8 cellular contexts compared by ENCODE assay signal in genomic region chr11:74683279-74683871, GRCh38. TPM values are rescaled to one million over a fixed set of nuclear protein-coding genes. Genes with fewer than 3 reads are reported as not detected.
DNase-seq lines count a peak whose midpoint lies in the region; ATAC-seq and TF ChIP-seq lines count a peak whose summit lies in the region.

No MANE protein-coding gene starts in this region.

- H3K4me1 ChIP-seq in ascending aorta (peaks cover 2 to 15% of the 10 kb centered on the region in 2 donors), psoas muscle (peaks cover 19% of the 10 kb centered on the region)

- peak; percentile 47 to 63 (median 58) for TF ChIP-seq CTCF in ascending aorta (IDR thresholded peaks at IDR 0.05)
- TF ChIP-seq CTCF in psoas muscle (IDR thresholded peaks at IDR 0.05) = peak; percentile 51

- DNase-seq in ELF-1 (ENCODE audit: low read depth, low spot score) (peak; percentile 32), ascending aorta (ENCODE audit: low spot score in 2 of 2) (peak in 1 of 2 donors; percentile 65), hippocampal formation (lab: John Stamatoyannopoulos, UW) (peak; percentile 73 to 90), psoas muscle (peak; percentile 44 to 61), 8988T (no peak), NCI-H82 treated with DMSO at 0.1 percent for 48 hours (lab: John Stamatoyannopoulos, UW; ENCODE audit: unreplicated experiment) (no peak)

- H3K27me3 ChIP-seq in ascending aorta (no peaks in the 10 kb centered on the region), psoas muscle (ENCODE audit: insufficient read depth in 3 of 3, low read length in 2 of 3) (no peaks in the 10 kb centered on the region)

- no peaks in the 10 kb centered on the region for H3K36me3 ChIP-seq in ascending aorta
- H3K36me3 ChIP-seq in psoas muscle (ENCODE audit: insufficient read depth in 1 of 2, low read depth in 1 of 2) = no peaks in the 10 kb centered on the region

- ATAC-seq in psoas muscle = peak; percentile 30 to 51 (median 44)
- no peak for ATAC-seq in HG03097 (IDR thresholded peaks at IDR 0.05; ENCODE audit: low FRiP score, unreplicated experiment)
- no peak for ATAC-seq in HG03432 (IDR thresholded peaks at IDR 0.05; ENCODE audit: unreplicated experiment)

- H3K9me3 ChIP-seq in ascending aorta (no peaks in the 10 kb centered on the region), psoas muscle (no peaks in the 10 kb centered on the region)

- intact Hi-C loops in ascending aorta (cut with DNase I) = no loop called here
- intact Hi-C loops in psoas muscle (cut with DNase I) = no loop called here

- no peak overlapping the region for H3K27ac ChIP-seq in ascending aorta
- H3K27ac ChIP-seq in psoas muscle = peak overlapping the region; percentile 72

- WGBS in psoas muscle, 3 donors = 2 to 6% (median 4%) methylated on average over 47 to 59 of the region's 59 CpGs

- H3K4me3 ChIP-seq in ascending aorta = peak overlapping the region; percentile 64 to 68
- peak overlapping the region; percentile 75 for H3K4me3 ChIP-seq in psoas muscle

RNA-seq across cellular contexts. Expression of gene CHRDL2, which starts 47.9 kb away (rescaled TPM):
- total RNA-seq in ascending aorta (not detected), psoas muscle (10 to 100 TPM in 3 of 4 donors, 1 to 10 TPM in 1; 2.2 to 14.1 (median 12.7) TPM)
- 1 to 10 TPM in 1 of 3 donors, under 1 TPM in 2; 0.39 to 3.1 (median 0.61) TPM for polyA plus RNA-seq in psoas muscle

Comparison
In these comparisons a context has a peak if more than half of its experiments do, and no peak if none do; other contexts are left out.
1. DNase-seq: peak in ELF-1 (single experiment), hippocampal formation (2 of 2) and psoas muscle (2 of 2); none in 8988T (single experiment) and NCI-H82 treated with DMSO at 0.1 percent for 48 hours (single experiment).
2. ATAC-seq: peak in psoas muscle (4 of 4); none in HG03097 (single experiment) and HG03432 (single experiment).